Comparison of ENCODE assay signal across 24 cellular contexts in genomic region chr4:70681730-70682129, GRCh38. TPM values are rescaled to one million over a fixed set of nuclear protein-coding genes. Genes with fewer than 3 reads are reported as not detected.
DNase-seq lines count a peak whose midpoint lies in the region; ATAC-seq and TF ChIP-seq lines count a peak whose summit lies in the region.
"Had no signal": no experiment of that assay in that cellular context is flagged by ENCODE, and none has a peak within 500 bp of the region (broad histone marks: within the 10 kb centered on the region; RNA-seq: fewer than 3 reads in every experiment).

No MANE protein-coding gene starts in this region.

- H3K4me1 ChIP-seq in osteoblast (ENCODE audit: insufficient read depth, low read length) = peaks cover 4% of the 10 kb centered on the region
- H3K4me1 ChIP-seq: breast epithelium, esophagus muscularis mucosa, thyroid gland had no signal

- no peaks in the 10 kb centered on the region for H3K9me3 ChIP-seq in osteoblast (ENCODE audit: low read depth, low read length)
- H3K9me3 ChIP-seq: breast epithelium, esophagus muscularis mucosa, mucosa of descending colon, thyroid gland had no signal

- H2AFZ ChIP-seq in osteoblast (ENCODE audit: low read length) = no peak overlapping the region
- H2AFZ ChIP-seq: hepatocyte had no signal

- no peaks in the 10 kb centered on the region for H4K20me1 ChIP-seq in osteoblast (ENCODE audit: insufficient read depth, low read length)

- H3K4me3 ChIP-seq in GM12865 (ENCODE audit: low read depth, low read length) (no peak overlapping the region; the same call in 1 of the 2 replicates), osteoblast (ENCODE audit: insufficient read depth, low read length) (no peak overlapping the region)
- H3K4me3 ChIP-seq: breast epithelium, esophagus muscularis mucosa, hepatocyte, mucosa of descending colon, thyroid gland had no signal

- DNase-seq in GM12865 (ENCODE audit: low read depth) = peak; percentile 65
- DNase-seq in NCI-H526 (lab: John Stamatoyannopoulos, UW) = no peak
- DNase-seq in osteoblast (ENCODE audit: insufficient read length, low spot score, missing footprints) = no peak
- DNase-seq in activated gamma-delta T cell (lab: John Stamatoyannopoulos, UW) = no peak
- DNase-seq: ACHN; activated CD4-positive, alpha-beta T cell treated with anti-CD3 and anti-CD28 coated beads for 4 hours; activated T-cell treated with anti-CD3 and anti-CD28 coated beads for 4 hours; CD8-positive, alpha-beta memory T cell; mucosa of descending colon; NCI-H1417; NCI-H226; SIG-M5; stimulated activated CD4-positive, alpha-beta T cell treated with anti-CD3 and anti-CD28 coated beads, Interleukin-4, amount 100 ng/mL, for 24 hours; T-helper 9 cell; thyroid gland had no signal

- ATAC-seq in GM19351 (IDR thresholded peaks at IDR 0.05; ENCODE audit: unreplicated experiment) (peak; percentile 52), HG02642 (IDR thresholded peaks at IDR 0.05; ENCODE audit: poor library complexity, unreplicated experiment) (peak; percentile 33), HG03565 (IDR thresholded peaks at IDR 0.05; ENCODE audit: unreplicated experiment) (peak; percentile 41), GM21381 (IDR thresholded peaks at IDR 0.05; ENCODE audit: unreplicated experiment) (no peak)
- ATAC-seq: mucosa of descending colon had no signal

- H3K79me2 ChIP-seq in osteoblast (ENCODE audit: insufficient read depth, low read length) = no peaks in the 10 kb centered on the region
- H3K79me2 ChIP-seq: hepatocyte had no signal

- no peak overlapping the region for H3K27ac ChIP-seq in osteoblast (ENCODE audit: low read depth, low read length)
- H3K27ac ChIP-seq: breast epithelium, esophagus muscularis mucosa, hepatocyte, thyroid gland had no signal

- no peaks in the 10 kb centered on the region for H3K27me3 ChIP-seq in osteoblast (ENCODE audit: insufficient read depth, low read length)
- H3K27me3 ChIP-seq: breast epithelium, esophagus muscularis mucosa, hepatocyte, thyroid gland had no signal

- no peak overlapping the region for H3K4me2 ChIP-seq in osteoblast (ENCODE audit: insufficient read depth, low read length)
- H3K4me2 ChIP-seq: hepatocyte had no signal

- H3K36me3 ChIP-seq in osteoblast (ENCODE audit: insufficient read depth, low read length) = no peaks in the 10 kb centered on the region
- H3K36me3 ChIP-seq: breast epithelium, esophagus muscularis mucosa, thyroid gland had no signal

- TF ChIP-seq CTCF in GM12865 (IDR thresholded peaks at IDR 0.05; ENCODE audit: insufficient read depth, low read depth, low read length, missing control alignments) (no peak), osteoblast (IDR thresholded peaks at IDR 0.05; ENCODE audit: extremely low read depth, low read depth, low read length) (no peak)

RNA-seq across cellular contexts. Expression of gene UTP3, which starts 6.6 kb away (rescaled TPM):
- 14.5 and 15.0 TPM in 2 replicates for total RNA-seq in osteoblast

RNA-seq across cellular contexts. Expression of gene JCHAIN, which starts 15.4 kb away (rescaled TPM):
- 2.2 and 2.9 TPM in 2 replicates for total RNA-seq in osteoblast
- total RNA-seq: CD8-positive, alpha-beta memory T cell; G401; hepatocyte had no signal

RNA-seq across cellular contexts. Expression of gene RUFY3, which starts 40.0 kb away (rescaled TPM):
- total RNA-seq in osteoblast = 82.5 and 90.2 TPM in 2 replicates

RNA-seq across cellular contexts. Expression of gene ENAM, which starts 53.2 kb away (rescaled TPM):
- not detected in 2 replicates for total RNA-seq in osteoblast
- total RNA-seq: CD8-positive, alpha-beta memory T cell; esophagus muscularis mucosa; G401; mucosa of descending colon; omental fat pad had no signal
